ENCODE assay signal across 9 cellular contexts in genomic region chr5:177546262-177546741, GRCh38. TPM values are rescaled to one million over a fixed set of nuclear protein-coding genes. Genes with fewer than 3 reads are reported as not detected.
A peak's percentile ranks its signal among the peaks of the same experiment; 100 is the strongest.
DNase-seq lines count a peak whose midpoint lies in the region; ATAC-seq and TF ChIP-seq lines count a peak whose summit lies in the region.
"Had no signal": no experiment of that assay in that cellular context is flagged by ENCODE, and none has a peak within 500 bp of the region (broad histone marks: within the 10 kb centered on the region; RNA-seq: fewer than 3 reads in every experiment).

No MANE protein-coding gene starts in this region.

- TF ChIP-seq CTCF in AG04450 (IDR thresholded peaks at IDR 0.05; ENCODE audit: low read depth, low read length) (peak; percentile 14; the same call in 1 of the 2 replicates), brain (conservative IDR thresholded peaks at IDR 0.05) (no peak), thoracic aorta (IDR thresholded peaks at IDR 0.05) (no peak)

- ATAC-seq in thoracic aorta (ENCODE audit: insufficient number of reproducible peaks, low FRiP score, low read depth), result peak; percentile 94
- ATAC-seq in GM21619 (IDR thresholded peaks at IDR 0.05; ENCODE audit: unreplicated experiment), result no peak

- H3K4me1 Mint-ChIP-seq in brain, result peaks cover 80% of the 10 kb centered on the region

- H3K4me1 ChIP-seq in thoracic aorta (ENCODE audit: control insufficient read depth in 1 of 2, low read depth in 2 of 2), result peaks cover 37 to 87% of the 10 kb centered on the region in 2 donors

- H3K27ac Mint-ChIP-seq in brain, result peak overlapping the region; percentile 2 to 97 (median 92)

- H3K9me3 ChIP-seq in AG04450 (ENCODE audit: control insufficient read depth, insufficient read depth, low read length), result no peaks in the 10 kb centered on the region
- no peaks in the 10 kb centered on the region for H3K9me3 ChIP-seq in thoracic aorta

- POLR2A ChIA-PET in AG04450 (lab: Yijun Ruan, JAX), result interaction anchor here (0.6 to 2.9 kb wide), 12 partner anchors 9 to 658 kb away, joined by 3 to 46 read pairs (median 7); partner anchors contain the start of genes B4GALT7, DDX41, HNRNPAB and PDLIM7

- H3K27me3 ChIP-seq in AG04450 (ENCODE audit: control insufficient read depth, insufficient read depth, low read length) (no peaks in the 10 kb centered on the region), thoracic aorta (replicated peaks; ENCODE audit: insufficient read depth) (no peaks in the 10 kb centered on the region)

- peak overlapping the region in 3 of 5 experiments; percentile 56 to 83 (median 67) for H3K4me3 Mint-ChIP-seq in brain
- H3K4me3 Mint-ChIP-seq: activated naive CD8-positive, alpha-beta T cell had no signal

- H3K4me3 ChIP-seq in AG04450 (ENCODE audit: low read depth, low read length) (no peak overlapping the region), thoracic aorta (no peak overlapping the region)

- peak; percentile 95 for DNase-seq in AG04450 (ENCODE audit: low read depth, low spot score)
- DNase-seq in HuH-7 (ENCODE audit: low spot score), result peak; percentile 46
- DNase-seq in kidney glomerular epithelial cell (lab: John Stamatoyannopoulos, UW), result peak; percentile 75
- peak; percentile 65 for DNase-seq in thoracic aorta (ENCODE audit: low spot score)
- DNase-seq in cortex of kidney (lab: John Stamatoyannopoulos, UW), result no peak
- DNase-seq in SHP77 (lab: John Stamatoyannopoulos, UW), result no peak

- no peaks in the 10 kb centered on the region for H3K27me3 Mint-ChIP-seq in brain
- H3K27me3 Mint-ChIP-seq: activated naive CD8-positive, alpha-beta T cell had no signal

- H3K27ac ChIP-seq in AG04450 (ENCODE audit: low read depth, low read length) (peak overlapping the region; percentile 97), thoracic aorta (peak overlapping the region; percentile 81 to 90)

- H3K9me3 Mint-ChIP-seq in brain, result peaks cover 0 to 6% (median 0%) of the 10 kb centered on the region in 5 experiments

- H3K36me3 Mint-ChIP-seq in brain, result peaks cover 39% of the 10 kb centered on the region

- CTCF ChIA-PET in AG04450 (lab: Charles Lee), result interaction anchor here (0.8 to 3.9 kb wide), 8 partner anchors 9 to 142 kb away, joined by 3 to 22 read pairs (median 4); no protein-coding TSS in a partner anchor

- no peaks in the 10 kb centered on the region for H3K36me3 ChIP-seq in thoracic aorta

RNA-seq across cellular contexts. Expression of gene FAM193B, which starts 8.1 kb away (rescaled TPM):
- polyA plus RNA-seq in AG04450 (2011; rRNA removed) (28.7 and 30.1 TPM in 2 replicates), brain (ENCODE audit: insufficient read depth, low read depth, low replicate concordance) (21.6 TPM)
- 25.7 and 34.3 TPM in 2 replicates for polyA minus RNA-seq in AG04450 (2011; rRNA and poly(A)+ RNA removed)
- total RNA-seq in thoracic aorta, result 100 to 1,000 TPM in 1 of 2 donors, 10 to 100 TPM in 1; 76.6 to 103 TPM

RNA-seq across cellular contexts. Expression of gene DDX41, which starts 29.5 kb away (rescaled TPM):
- polyA plus RNA-seq in AG04450 (2011; rRNA removed), result 71.8 and 96.0 TPM in 2 replicates
- 58.0 and 71.2 TPM in 2 replicates for polyA minus RNA-seq in AG04450 (2011; rRNA and poly(A)+ RNA removed)
- 231 TPM for polyA plus RNA-seq in brain (ENCODE audit: insufficient read depth, low read depth, low replicate concordance)
- 100 to 1,000 TPM in 1 of 2 donors, 10 to 100 TPM in 1; 53.7 to 138 TPM for total RNA-seq in thoracic aorta

RNA-seq across cellular contexts. Expression of gene DOK3, which starts 36.7 kb away (rescaled TPM):
- polyA plus RNA-seq in AG04450 (2011; rRNA removed) (0.50 and 0.96 TPM in 2 replicates), brain (ENCODE audit: insufficient read depth, low read depth, low replicate concordance) (1.8 TPM)
- polyA minus RNA-seq in AG04450 (2011; rRNA and poly(A)+ RNA removed), result 0.43 and 2.3 TPM in 2 replicates
- 10 to 100 TPM; 20.5 to 35.6 TPM for total RNA-seq in thoracic aorta

RNA-seq across cellular contexts. Expression of gene TMED9, which starts 45.7 kb away (rescaled TPM):
- 307 and 376 TPM in 2 replicates for polyA plus RNA-seq in AG04450 (2011; rRNA removed)
- 180 and 243 TPM in 2 replicates for polyA minus RNA-seq in AG04450 (2011; rRNA and poly(A)+ RNA removed)
- polyA plus RNA-seq in brain (ENCODE audit: insufficient read depth, low read depth, low replicate concordance), result 92.1 TPM
- 100 to 1,000 TPM; 103 to 119 TPM for total RNA-seq in thoracic aorta

RNA-seq across cellular contexts. Expression of gene PDLIM7, which starts 48.9 kb away (rescaled TPM):
- polyA plus RNA-seq in AG04450 (2011; rRNA removed) (195 and 268 TPM in 2 replicates), brain (ENCODE audit: insufficient read depth, low read depth, low replicate concordance) (20.1 TPM)
- polyA minus RNA-seq in AG04450 (2011; rRNA and poly(A)+ RNA removed), result 134 and 147 TPM in 2 replicates
- total RNA-seq in thoracic aorta, result 100 to 1,000 TPM; 626 to 891 TPM

Comparison
In these comparisons a context has a peak if more than half of its experiments do, and no peak if none do; other contexts are left out.
1. DNase-seq: peak in AG04450 (single experiment), HuH-7 (single experiment), kidney glomerular epithelial cell (single experiment) and thoracic aorta (single experiment); none in cortex of kidney (single experiment) and SHP77 (0 of 2).